Comparison of ENCODE assay signal across 16 cellular contexts in the genomic region with DNA sequence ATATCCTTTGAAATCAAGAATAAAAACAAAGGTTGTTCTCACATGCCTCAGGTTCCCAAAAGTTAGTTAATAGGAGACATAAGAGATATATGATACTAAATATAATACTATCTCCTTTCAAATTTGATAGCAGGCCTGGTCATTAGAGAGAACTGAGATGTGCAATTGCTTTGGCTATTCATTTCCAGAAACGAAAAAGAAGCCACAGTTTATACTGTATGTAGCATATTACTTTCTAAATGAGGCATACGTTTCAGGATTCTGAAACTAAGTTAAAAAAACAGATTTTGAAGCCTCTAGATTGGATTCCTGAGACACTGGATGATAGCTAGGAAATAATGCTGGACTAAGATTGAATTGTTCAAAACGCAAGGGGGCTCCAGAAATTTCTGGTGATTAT. TPM values are rescaled to one million over a fixed set of nuclear protein-coding genes. Genes with fewer than 3 reads are reported as not detected.
DNase-seq lines count a peak whose midpoint lies in the region; ATAC-seq and TF ChIP-seq lines count a peak whose summit lies in the region.
"Had no signal": no experiment of that assay in that cellular context is flagged by ENCODE, and none has a peak within 500 bp of the region (broad histone marks: within the 10 kb centered on the region; RNA-seq: fewer than 3 reads in every experiment).

No MANE protein-coding gene starts in this region.

- intact Hi-C loops in upper lobe of right lung (cut with DNase I) (no loop called here), natural killer cell (cut with micrococcal nuclease) (no loop called here), mucosa of descending colon (cut with DNase I, micrococcal nuclease) (no loop called here)

- no peaks in the 10 kb centered on the region for H3K9me3 Mint-ChIP-seq in natural killer cell

- no peak overlapping the region for H3K4me3 Mint-ChIP-seq in natural killer cell

- DNase-seq in MG63, result no peak
- no peak for DNase-seq in upper lobe of right lung
- DNase-seq in natural killer cell, result no peak
- no peak for DNase-seq in stimulated activated CD4-positive, alpha-beta T cell treated with anti-CD3 and anti-CD28 coated beads, Interleukin-4, amount 100 ng/mL, for 4 hours
- DNase-seq in mucosa of descending colon, result no peak
- DNase-seq: activated effector memory CD4-positive, alpha-beta T cell treated with Interleukin-2 at 50 U/mL for 16 hours; C1 segment of cervical spinal cord; cerebellar nuclear complex; foreskin melanocyte; left cardiac atrium; RPMI8226 had no signal

- H3K36me3 ChIP-seq in MG63, result no peaks in the 10 kb centered on the region
- no peaks in the 10 kb centered on the region for H3K36me3 ChIP-seq in upper lobe of right lung
- H3K36me3 ChIP-seq in mucosa of descending colon (ENCODE audit: low read depth), result no peaks in the 10 kb centered on the region
- H3K36me3 ChIP-seq: thoracic aorta had no signal

- H3K4me1 Mint-ChIP-seq in natural killer cell, result no peaks in the 10 kb centered on the region

- no peak overlapping the region for H3K27ac ChIP-seq in upper lobe of right lung
- H3K27ac ChIP-seq: thoracic aorta, VCaP had no signal

- no peaks in the 10 kb centered on the region for H3K36me3 Mint-ChIP-seq in natural killer cell

- no peaks in the 10 kb centered on the region for H3K27me3 Mint-ChIP-seq in natural killer cell (ENCODE audit: low read depth in 2 of 2)

- H3K27ac Mint-ChIP-seq in natural killer cell, result no peak overlapping the region

- H3K27me3 ChIP-seq in MG63 (no peaks in the 10 kb centered on the region), upper lobe of right lung (no peaks in the 10 kb centered on the region)

- ATAC-seq in GM18508 (IDR thresholded peaks at IDR 0.05; ENCODE audit: insufficient read depth, unreplicated experiment) (peak; percentile 78), GM21367 (IDR thresholded peaks at IDR 0.05; ENCODE audit: unreplicated experiment) (peak; percentile 79), HG02973 (IDR thresholded peaks at IDR 0.05; ENCODE audit: unreplicated experiment) (peak; percentile 90), upper lobe of right lung (no peak), natural killer cell (no peak), mucosa of descending colon (no peak)
- ATAC-seq: left cardiac atrium had no signal

- H3K4me3 ChIP-seq in MG63, result 0 out of 2 replicates have a peak overlapping the region, but pooled peaks have one; percentile 7
- H3K4me3 ChIP-seq in upper lobe of right lung, result no peak overlapping the region
- H3K4me3 ChIP-seq in mucosa of descending colon, result no peak overlapping the region
- H3K4me3 ChIP-seq: thoracic aorta had no signal

- TF ChIP-seq CTCF in upper lobe of right lung (IDR thresholded peaks at IDR 0.05), result no peak
- TF ChIP-seq CTCF in natural killer cell (IDR thresholded peaks at IDR 0.05), result no peak
- no peak for TF ChIP-seq CTCF in mucosa of descending colon (IDR thresholded peaks at IDR 0.05)

- H3K4me1 ChIP-seq in upper lobe of right lung (no peaks in the 10 kb centered on the region), mucosa of descending colon (ENCODE audit: low read depth) (no peaks in the 10 kb centered on the region)

- H3K9me3 ChIP-seq in MG63 (no peaks in the 10 kb centered on the region), upper lobe of right lung (no peaks in the 10 kb centered on the region), mucosa of descending colon (no peaks in the 10 kb centered on the region)
- H3K9me3 ChIP-seq: thoracic aorta had no signal

RNA-seq across cellular contexts. Expression of a gene that starts 7.1 kb away (rescaled TPM):
- 0.07 and 0.53 TPM in 2 replicates for total RNA-seq in MG63 (2014; rRNA removed; shearing (Covaris generic); ENCODE audit: low replicate concordance)
- total RNA-seq in upper lobe of right lung (5.8 TPM), natural killer cell (not detected), mucosa of descending colon (under 1 TPM in 1 of 3 donors, not detected in 2; 0.75 TPM)
- total RNA-seq: thoracic aorta had no signal

Comparison
In these comparisons a context has a peak if more than half of its experiments do, and no peak if none do; other contexts are left out.
1. ATAC-seq: peak in GM18508 (single experiment), GM21367 (single experiment) and HG02973 (single experiment); none in upper lobe of right lung (single experiment), natural killer cell (0 of 3) and mucosa of descending colon (single experiment).